In the genomic region with DNA sequence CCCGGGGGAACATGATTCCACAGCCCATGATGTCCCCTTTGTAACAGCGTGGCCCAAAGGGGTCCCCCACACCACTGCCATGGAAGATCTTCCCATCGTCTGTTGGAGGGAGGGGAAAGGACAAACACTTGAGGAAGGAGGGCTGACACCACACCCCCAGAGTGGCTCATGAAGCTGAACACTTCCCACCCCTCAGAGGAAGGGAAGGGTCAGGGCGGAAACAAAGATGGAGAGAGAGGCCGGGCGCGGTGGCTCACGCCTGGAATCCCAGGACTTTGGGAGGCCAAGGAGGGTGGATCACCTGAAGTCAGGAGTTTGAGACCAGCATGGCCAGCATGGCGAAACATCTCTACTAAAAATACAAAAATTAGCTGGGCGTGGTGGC, we compare ENCODE assay signal across 9 cellular contexts. TPM values are rescaled to one million over a fixed set of nuclear protein-coding genes. Genes with fewer than 3 reads are reported as not detected.
A peak's percentile ranks its signal among the peaks of the same experiment; 100 is the strongest.
DNase-seq lines count a peak whose midpoint lies in the region; ATAC-seq and TF ChIP-seq lines count a peak whose summit lies in the region.
"Had no signal": no experiment of that assay in that cellular context is flagged by ENCODE, and none has a peak within 500 bp of the region (broad histone marks: within the 10 kb centered on the region; RNA-seq: fewer than 3 reads in every experiment).

No MANE protein-coding gene starts in this region.

- no peak for ATAC-seq in left lobe of liver

- CTCF ChIA-PET in HEK293 (lab: Yijun Ruan, JAX): interaction anchor here (0.5 to 11.5 kb wide), 45 partner anchors 7 to 553 kb away, joined by 3 to 264 read pairs (median 5); partner anchors contain the start of genes AAAS, ESPL1, IGFBP6 and SOAT2

- TF ChIP-seq CTCF in HEK293 (tag by site-specific recombination; IDR thresholded peaks at IDR 0.05): no peak

- no peak overlapping the region for H3K4me3 ChIP-seq in HEK293 (ENCODE audit: low read depth, low read length)

- POLR2A ChIA-PET in HEK293 (lab: Yijun Ruan, JAX): interaction anchor here (1.0 to 2.7 kb wide), 5 partner anchors 11 to 36 kb away, joined by 3 to 18 read pairs (median 11); partner anchors contain the start of gene SPRYD3

- H3K36me3 ChIP-seq in HEK293 (ENCODE audit: control insufficient read depth in 2 of 2, insufficient read depth in 1 of 2, low read length in 2 of 2): peaks cover 0 to 60% of the 10 kb centered on the region in 2 experiments; a peak in 2 of 3 replicates

- H3K4me1 ChIP-seq in HEK293 (ENCODE audit: control insufficient read depth, insufficient read depth, low read length): peaks cover under 1% of the 10 kb centered on the region; the same call in 1 of the 2 replicates

- H3K27ac ChIP-seq in HEK293 (ENCODE audit: extremely low read depth, low read depth, low read length) (no peak overlapping the region), angular gyrus (ENCODE audit: low read depth, low read length) (peak overlapping the region; percentile 43), substantia nigra (ENCODE audit: low read depth, low read length, poor library complexity, severe bottlenecking) (peak overlapping the region; percentile 44)

- DNase-seq in left lobe of liver (ENCODE audit: low spot score): peak; percentile 45
- DNase-seq in substantia nigra (lab: John Stamatoyannopoulos, UW): no peak
- no peak for DNase-seq in glomerular visceral epithelial cell (ENCODE audit: extremely low spot score)
- DNase-seq in NCI-H345 treated with DMSO at 0.1 percent for 48 hours (lab: John Stamatoyannopoulos, UW; ENCODE audit: unreplicated experiment): no peak
- no peak for DNase-seq in NCI-H748 treated with DMSO at 0.1 percent for 48 hours (lab: John Stamatoyannopoulos, UW)
- no peak for DNase-seq in GM19240 (ENCODE audit: insufficient read length, low spot score)
- DNase-seq: GDM1 had no signal

- no peaks in the 10 kb centered on the region for H3K9me3 ChIP-seq in HEK293 (ENCODE audit: control insufficient read depth, insufficient read depth, low read depth, low read length)

TF ChIP-seq in HEK293, 187 proteins besides CTCF, POLR2A, EP300 and RAD21:
- TF ChIP-seq KLF1 (tag by site-specific recombination; IDR thresholded peaks at IDR 0.05) (peak; percentile 92), ZNF530 (tag by site-specific recombination; IDR thresholded peaks at IDR 0.05; ENCODE audit: low read depth) (no peak)

RNA-seq across cellular contexts. Expression of gene SPRYD3, which starts 12.6 kb away (rescaled TPM):
- total RNA-seq in left lobe of liver: 16.2 TPM

RNA-seq across cellular contexts. Expression of gene TNS2, which starts 16.7 kb away (rescaled TPM):
- 146 TPM for total RNA-seq in left lobe of liver

RNA-seq across cellular contexts. Expression of gene IGFBP6, which starts 30.9 kb away (rescaled TPM):
- 5.2 TPM for total RNA-seq in left lobe of liver

RNA-seq across cellular contexts. Expression of gene SOAT2, which starts 36.7 kb away (rescaled TPM):
- total RNA-seq in left lobe of liver: 0.25 TPM
